28 cellular contexts compared by ENCODE assay signal in genomic region chr1:223261914-223262313, GRCh38.
"Had no signal": no experiment of that assay in that cellular context is flagged by ENCODE, and none has a peak within 500 bp of the region (broad histone marks: within the 10 kb centered on the region; RNA-seq: fewer than 3 reads in every experiment).

No MANE protein-coding gene starts in this region.

- H3K9me3 ChIP-seq: left lung, lower lobe of right lung, pancreas, prostate gland, stomach, testis, thyroid gland, transverse colon, upper lobe of left lung had no signal

- H3K4me3 ChIP-seq: left lung, lower lobe of right lung, pancreas, prostate gland, skin epidermis, stomach, testis, thyroid gland, transverse colon, upper lobe of left lung had no signal

- H3K27me3 ChIP-seq: left lung, pancreas, stomach, testis, thyroid gland, transverse colon, upper lobe of left lung had no signal

- H3K36me3 Mint-ChIP-seq: immature natural killer cell; stimulated activated naive B cell treated with anti-CD40 and anti-IgM and Interleukin-4, amounts not matched to agents 10 μg/mL and 1 μg/mL and 100 μg/mL, for 72 hours had no signal

- H3K27ac ChIP-seq: left lung, lower lobe of right lung, pancreas, prostate gland, skin epidermis, stomach, testis, thyroid gland, transverse colon, upper lobe of left lung had no signal

- H3K27ac Mint-ChIP-seq: immature natural killer cell; naive thymus-derived CD8-positive, alpha-beta T cell; nephron; stimulated activated naive B cell treated with anti-CD40 and anti-IgM and Interleukin-4, amounts not matched to agents 10 μg/mL and 1 μg/mL and 100 μg/mL, for 72 hours had no signal

- H3K9me3 Mint-ChIP-seq: immature natural killer cell; naive thymus-derived CD8-positive, alpha-beta T cell; nephron; neural crest cell; stimulated activated naive B cell treated with anti-CD40 and anti-IgM and Interleukin-4, amounts not matched to agents 10 μg/mL and 1 μg/mL and 100 μg/mL, for 72 hours had no signal

- ATAC-seq: left colon; left lung; lower lobe of right lung; naive thymus-derived CD8-positive, alpha-beta T cell; pancreas; right cardiac atrium; sciatic nerve; stimulated activated naive B cell treated with anti-CD40 and anti-IgM and Interleukin-4, amounts not matched to agents 10 μg/mL and 1 μg/mL and 100 μg/mL, for 72 hours; stimulated activated naive CD8-positive, alpha-beta T cell treated with anti-CD3 and anti-CD28 coated beads, Interleukin-15, Interleukin-2, amounts not matched to agents 100 U/mL and 50 U/mL, for 24 hours had no signal

- DNase-seq: hypothalamus; immature natural killer cell; kidney; left colon; left lung; lower lobe of right lung; naive thymus-derived CD8-positive, alpha-beta T cell; nucleus accumbens; pancreas; posterior cingulate gyrus; retina; right cardiac atrium; stimulated activated CD4-positive, alpha-beta T cell treated with anti-CD3 and anti-CD28 coated beads, Interleukin-12 subunit alpha, Interleukin-12 subunit beta, amount 100 ng/mL, for 4 hours; stimulated activated CD4-positive, alpha-beta T cell treated with anti-CD3 and anti-CD28 coated beads, Interleukin-15, amount 100 ng/mL, for 24 hours; stimulated activated CD4-positive, alpha-beta T cell treated with anti-CD3 and anti-CD28 coated beads, Interleukin-2, amount 100 ng/mL, for 24 hours; stimulated activated CD4-positive, alpha-beta T cell treated with anti-CD3 and anti-CD28 coated beads, Interleukin-4, amount 100 ng/mL, for 1 hour; stimulated activated naive B cell treated with anti-CD40 and anti-IgM and Interleukin-4, amounts not matched to agents 10 μg/mL and 1 μg/mL and 100 μg/mL, for 72 hours; stimulated activated naive CD8-positive, alpha-beta T cell treated with anti-CD3 and anti-CD28 coated beads, Interleukin-15, Interleukin-2, amounts not matched to agents 100 U/mL and 50 U/mL, for 24 hours; stomach; testis; thyroid gland; transverse colon; upper lobe of left lung had no signal

- H3K4me3 Mint-ChIP-seq: immature natural killer cell; naive thymus-derived CD8-positive, alpha-beta T cell; nephron; neural crest cell; stimulated activated naive B cell treated with anti-CD40 and anti-IgM and Interleukin-4, amounts not matched to agents 10 μg/mL and 1 μg/mL and 100 μg/mL, for 72 hours had no signal

- H3K4me1 Mint-ChIP-seq: immature natural killer cell; stimulated activated naive B cell treated with anti-CD40 and anti-IgM and Interleukin-4, amounts not matched to agents 10 μg/mL and 1 μg/mL and 100 μg/mL, for 72 hours had no signal

- H3K36me3 ChIP-seq: left lung, lower lobe of right lung, pancreas, prostate gland, thyroid gland, transverse colon, upper lobe of left lung had no signal

- H3K4me1 ChIP-seq: left lung, lower lobe of right lung, pancreas, prostate gland, testis, thyroid gland, upper lobe of left lung had no signal

- H3K27me3 Mint-ChIP-seq: naive thymus-derived CD8-positive, alpha-beta T cell had no signal
